8 cellular contexts compared by ENCODE assay signal in genomic region chr10:7819126-7819470, GRCh38. TPM values are rescaled to one million over a fixed set of nuclear protein-coding genes. Genes with fewer than 3 reads are reported as not detected.
DNase-seq lines count a peak whose midpoint lies in the region; ATAC-seq, FAIRE-seq and TF ChIP-seq lines count a peak whose summit lies in the region.

No MANE protein-coding gene starts in this region.

- peak in 1 of 3 donors; percentile 10 for TF ChIP-seq CTCF in breast epithelium (IDR thresholded peaks at IDR 0.05)

- H3K4me1 ChIP-seq in breast epithelium = no peaks in the 10 kb centered on the region
- H3K4me1 ChIP-seq in skeletal muscle satellite cell (ENCODE audit: control insufficient read depth, insufficient read depth, low read length) = peaks cover 5% of the 10 kb centered on the region

- H3K4me2 ChIP-seq in skeletal muscle satellite cell (ENCODE audit: low read length) = peak overlapping the region; percentile 94

- no peaks in the 10 kb centered on the region for H3K9me3 ChIP-seq in breast epithelium
- no peaks in the 10 kb centered on the region for H3K9me3 ChIP-seq in skeletal muscle satellite cell (replicated peaks; ENCODE audit: low read length)

- H3K4me3 Mint-ChIP-seq in immature natural killer cell = peak overlapping the region; percentile 95 to 100 (median 98)

- H3K4me3 ChIP-seq in breast epithelium = peak overlapping the region; percentile 88 to 95 (median 88)
- peak overlapping the region; percentile 98 for H3K4me3 ChIP-seq in skeletal muscle satellite cell (ENCODE audit: low read length)

- peak overlapping the region; percentile 83 to 99 (median 86) for H3K27ac Mint-ChIP-seq in immature natural killer cell

- FAIRE-seq in GM19239 (lab: Jason Lieb, UNC) = peak; percentile 45

- H3K9me3 Mint-ChIP-seq in immature natural killer cell = no peaks in the 10 kb centered on the region

- no peak for TF ChIP-seq POLR2A in breast epithelium (IDR thresholded peaks at IDR 0.05)

- no peaks in the 10 kb centered on the region for H3K36me3 Mint-ChIP-seq in immature natural killer cell

- peak overlapping the region; percentile 85 for H3K9ac ChIP-seq in skeletal muscle satellite cell (ENCODE audit: low read depth, low read length)

- H3K36me3 ChIP-seq in breast epithelium (no peaks in the 10 kb centered on the region), skeletal muscle satellite cell (ENCODE audit: insufficient read depth, low read length) (peaks cover 4% of the 10 kb centered on the region)

- intact Hi-C loops in breast epithelium (cut with DNase I; ENCODE audit: low total_unique reads) = no loop called here

- DNase-seq in COLO668 (lab: John Stamatoyannopoulos, UW; ENCODE audit: unreplicated experiment) (peak; percentile 16), GM19239 (ENCODE audit: insufficient read length, low spot score) (peak; percentile 8), SK-N-DZ (ENCODE audit: low spot score) (peak; percentile 46), breast epithelium (ENCODE audit: low spot score in 2 of 2) (no peak), immature natural killer cell (peak in 2 of 3 donors; percentile 3 to 10), D341Med (ENCODE audit: low spot score) (no peak)

- ATAC-seq in HG03342 (IDR thresholded peaks at IDR 0.05; ENCODE audit: unreplicated experiment) = peak; percentile 38

- peaks cover 32 to 45% of the 10 kb centered on the region in 2 donors for H3K4me1 Mint-ChIP-seq in immature natural killer cell

- no peak overlapping the region for H3K27ac ChIP-seq in breast epithelium

- H3K27me3 Mint-ChIP-seq in immature natural killer cell (ENCODE audit: low read depth in 3 of 3) = peaks cover 3 to 17% (median 5%) of the 10 kb centered on the region in 3 donors

- H3K27me3 ChIP-seq in breast epithelium = no peaks in the 10 kb centered on the region
- H3K27me3 ChIP-seq in skeletal muscle satellite cell (ENCODE audit: control insufficient read depth, insufficient read depth, low read length) = peaks cover 14% of the 10 kb centered on the region

RNA-seq across cellular contexts. Expression of gene TAF3, which starts 0.8 kb away (rescaled TPM):
- polyA plus RNA-seq in SK-N-DZ (2014; cell fraction: cytosol; rRNA removed) = 2.9 and 4.4 TPM in 2 replicates
- 1.3 and 3.9 TPM in 2 replicates for polyA plus RNA-seq in SK-N-DZ (2014; cell fraction: nucleus; rRNA removed)
- total RNA-seq in breast epithelium = 1 to 10 TPM; 7.4 to 9.7 (median 9.2) TPM
- polyA plus RNA-seq in immature natural killer cell = 10 to 100 TPM in 1 of 3 donors, 1 to 10 TPM in 2; 3.5 to 13.2 (median 5.5) TPM
- total RNA-seq in skeletal muscle satellite cell (2012; rRNA removed) = 2.0 and 2.2 TPM in 2 replicates

RNA-seq across cellular contexts. Expression of gene ATP5F1C, which starts 31.1 kb away (rescaled TPM):
- polyA plus RNA-seq in SK-N-DZ (2014; cell fraction: cytosol; rRNA removed) = 999 and 1,167 TPM in 2 replicates
- 618 and 872 TPM in 2 replicates for polyA plus RNA-seq in SK-N-DZ (2014; cell fraction: nucleus; rRNA removed)
- 100 to 1,000 TPM; 224 to 245 (median 224) TPM for total RNA-seq in breast epithelium
- polyA plus RNA-seq in immature natural killer cell = 100 to 1,000 TPM; 377 to 560 (median 441) TPM
- total RNA-seq in skeletal muscle satellite cell (2012; rRNA removed) = 255 and 268 TPM in 2 replicates

RNA-seq across cellular contexts. Expression of gene KIN, which starts 31.3 kb away (rescaled TPM):
- polyA plus RNA-seq in SK-N-DZ (2014; cell fraction: cytosol; rRNA removed) = 13.6 and 13.9 TPM in 2 replicates
- 14.1 and 26.3 TPM in 2 replicates for polyA plus RNA-seq in SK-N-DZ (2014; cell fraction: nucleus; rRNA removed)
- 10 to 100 TPM in 1 of 3 donors, 1 to 10 TPM in 2; 5.9 to 13.3 (median 9.5) TPM for total RNA-seq in breast epithelium
- polyA plus RNA-seq in immature natural killer cell = 10 to 100 TPM in 1 of 3 donors, 1 to 10 TPM in 2; 7.2 to 10.4 (median 8.9) TPM
- total RNA-seq in skeletal muscle satellite cell (2012; rRNA removed) = 7.1 and 7.9 TPM in 2 replicates

Comparison
In these comparisons a context has a peak if more than half of its experiments do, and no peak if none do; other contexts are left out.
1. DNase-seq: peak in COLO668 (single experiment), GM19239 (single experiment), SK-N-DZ (single experiment) and immature natural killer cell (2 of 3); none in breast epithelium (0 of 2) and D341Med (single experiment).